ENCODE assay signal across 7 cellular contexts in the genomic region with DNA sequence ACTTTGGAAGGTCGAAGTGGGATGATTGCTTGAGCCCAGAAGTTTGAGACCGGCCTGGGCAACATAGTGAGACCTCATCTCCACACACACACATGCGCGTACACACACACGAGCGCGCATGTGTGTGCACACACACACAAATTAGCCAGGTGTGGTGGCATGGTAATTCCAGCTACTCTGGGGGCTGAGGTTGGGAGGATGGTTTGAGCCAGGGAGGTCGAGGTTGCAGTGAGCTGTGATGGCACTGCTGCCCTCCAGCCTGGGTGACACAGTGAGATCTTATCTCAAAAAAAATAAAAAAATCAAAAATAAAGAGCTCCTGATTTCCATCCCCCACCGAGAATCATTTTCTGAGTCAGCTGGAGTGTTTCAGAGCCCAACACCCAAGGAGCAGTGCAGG.
DNase-seq lines count a peak whose midpoint lies in the region; ATAC-seq, FAIRE-seq and TF ChIP-seq lines count a peak whose summit lies in the region.
"Not testable (repeated sequence)": the region's sequence is repeated elsewhere in the genome, so short reads cannot be mapped to it uniquely, and the experiment has no call there.

No MANE protein-coding gene starts in this region.

- H3K4me3 ChIP-seq in kidney (ENCODE audit: low read length in 2 of 2); skeletal muscle satellite cell (ENCODE audit: low read length): not testable (repeated sequence)

- not testable (repeated sequence) for H3K4me1 ChIP-seq in kidney (ENCODE audit: control insufficient read depth in 1 of 2, insufficient read depth in 1 of 2, low read depth in 1 of 2, low read length in 2 of 2)
- H3K4me1 ChIP-seq in skeletal muscle satellite cell (ENCODE audit: control insufficient read depth, insufficient read depth, low read length): peaks cover 12% of the 10 kb centered on the region

- peak overlapping the region; percentile 71 to 81 for H3K27ac ChIP-seq in kidney (ENCODE audit: low read depth in 2 of 2, low read length in 2 of 2)

- peak overlapping the region; percentile 47 for H3K4me2 ChIP-seq in skeletal muscle satellite cell (ENCODE audit: low read length)

- DNase-seq in RPMI8226: peak; percentile 40
- DNase-seq in activated T-helper 2 cell treated with anti-CD3 and anti-CD28 coated beads, Interferon-gamma antibody, Interleukin-2, Interleukin-4, amounts not matched to agents 10 μg/mL and 5 μg/mL and 100 μg/mL, durations not matched to agents 14 hours and 24 hours and 36 hours (ENCODE audit: low spot score); kidney: not testable (repeated sequence)

- H3K9ac ChIP-seq in kidney (ENCODE audit: low read length in 2 of 2); skeletal muscle satellite cell (ENCODE audit: low read depth, low read length): not testable (repeated sequence)

- peak overlapping the region; percentile 87 for H3K27ac Mint-ChIP-seq in activated T-helper 2 cell treated with anti-CD3 and anti-CD28 coated beads, Interferon-gamma antibody, Interleukin-2, Interleukin-4, amounts not matched to agents 10 μg/mL and 5 μg/mL and 100 μg/mL, durations not matched to agents 14 hours and 24 hours and 36 hours
- not testable (repeated sequence) for H3K27ac Mint-ChIP-seq in dendritic cell treated with granulocyte-macrophage colony-stimulating factor and Interleukin-4, amounts not matched to agents 40 ng/mL and 50 ng/mL, for 4 days

- intact Hi-C loops in activated T-helper 2 cell treated with anti-CD3 and anti-CD28 coated beads, Interferon-gamma antibody, Interleukin-2, Interleukin-4, amounts not matched to agents 10 μg/mL and 5 μg/mL and 100 μg/mL, durations not matched to agents 14 hours and 24 hours and 36 hours (cut with micrococcal nuclease); dendritic cell treated with granulocyte-macrophage colony-stimulating factor and Interleukin-4, amounts not matched to agents 40 ng/mL and 50 ng/mL, for 4 days (cut with micrococcal nuclease); kidney (cut with DNase I): not testable (repeated sequence)

- not testable (repeated sequence) for FAIRE-seq in kidney (lab: Jason Lieb, UNC)

- H3K27me3 Mint-ChIP-seq in activated T-helper 2 cell treated with anti-CD3 and anti-CD28 coated beads, Interferon-gamma antibody, Interleukin-2, Interleukin-4, amounts not matched to agents 10 μg/mL and 5 μg/mL and 100 μg/mL, durations not matched to agents 14 hours and 24 hours and 36 hours (ENCODE audit: low read depth); dendritic cell treated with granulocyte-macrophage colony-stimulating factor and Interleukin-4, amounts not matched to agents 40 ng/mL and 50 ng/mL, for 4 days: not testable (repeated sequence)

- TF ChIP-seq CTCF in kidney (IDR thresholded peaks at IDR 0.05; ENCODE audit: borderline replicate concordance, extremely low read depth, insufficient read depth): not testable (repeated sequence)

- H3K27me3 ChIP-seq in skeletal muscle satellite cell (ENCODE audit: control insufficient read depth, insufficient read depth, low read length): not testable (repeated sequence)

- peaks cover 27% of the 10 kb centered on the region for H3K36me3 Mint-ChIP-seq in activated T-helper 2 cell treated with anti-CD3 and anti-CD28 coated beads, Interferon-gamma antibody, Interleukin-2, Interleukin-4, amounts not matched to agents 10 μg/mL and 5 μg/mL and 100 μg/mL, durations not matched to agents 14 hours and 24 hours and 36 hours (ENCODE audit: low read depth)
- not testable (repeated sequence) for H3K36me3 Mint-ChIP-seq in dendritic cell treated with granulocyte-macrophage colony-stimulating factor and Interleukin-4, amounts not matched to agents 40 ng/mL and 50 ng/mL, for 4 days (ENCODE audit: low read depth)

- peaks cover 23% of the 10 kb centered on the region for H3K4me1 Mint-ChIP-seq in activated T-helper 2 cell treated with anti-CD3 and anti-CD28 coated beads, Interferon-gamma antibody, Interleukin-2, Interleukin-4, amounts not matched to agents 10 μg/mL and 5 μg/mL and 100 μg/mL, durations not matched to agents 14 hours and 24 hours and 36 hours (ENCODE audit: low read depth)
- peaks cover 16% of the 10 kb centered on the region for H3K4me1 Mint-ChIP-seq in dendritic cell treated with granulocyte-macrophage colony-stimulating factor and Interleukin-4, amounts not matched to agents 40 ng/mL and 50 ng/mL, for 4 days (ENCODE audit: low read depth)

- H3K36me3 ChIP-seq in kidney (ENCODE audit: control insufficient read depth in 1 of 2, insufficient read depth in 2 of 2, low read length in 2 of 2); skeletal muscle satellite cell (ENCODE audit: insufficient read depth, low read length): not testable (repeated sequence)

- ATAC-seq in GM19452 (IDR thresholded peaks at IDR 0.05; ENCODE audit: unreplicated experiment) (peak; percentile 11), HG03139 (IDR thresholded peaks at IDR 0.05; ENCODE audit: unreplicated experiment) (peak; percentile 7)

- H3K9me3 ChIP-seq in kidney (ENCODE audit: control insufficient read depth in 1 of 2, low read length in 2 of 2); skeletal muscle satellite cell (replicated peaks; ENCODE audit: low read length): not testable (repeated sequence)

- H3K9me3 Mint-ChIP-seq in activated T-helper 2 cell treated with anti-CD3 and anti-CD28 coated beads, Interferon-gamma antibody, Interleukin-2, Interleukin-4, amounts not matched to agents 10 μg/mL and 5 μg/mL and 100 μg/mL, durations not matched to agents 14 hours and 24 hours and 36 hours; dendritic cell treated with granulocyte-macrophage colony-stimulating factor and Interleukin-4, amounts not matched to agents 40 ng/mL and 50 ng/mL, for 4 days: not testable (repeated sequence)

- peak overlapping the region; percentile 13 for H3K4me3 Mint-ChIP-seq in activated T-helper 2 cell treated with anti-CD3 and anti-CD28 coated beads, Interferon-gamma antibody, Interleukin-2, Interleukin-4, amounts not matched to agents 10 μg/mL and 5 μg/mL and 100 μg/mL, durations not matched to agents 14 hours and 24 hours and 36 hours (ENCODE audit: low read depth)
- H3K4me3 Mint-ChIP-seq in dendritic cell treated with granulocyte-macrophage colony-stimulating factor and Interleukin-4, amounts not matched to agents 40 ng/mL and 50 ng/mL, for 4 days: peak overlapping the region; percentile 4
